ENCODE assay signal across 9 cellular contexts in genomic region chr7:45088821-45089313, GRCh38. TPM values are rescaled to one million over a fixed set of nuclear protein-coding genes. Genes with fewer than 3 reads are reported as not detected.
DNase-seq lines count a peak whose midpoint lies in the region; ATAC-seq and TF ChIP-seq lines count a peak whose summit lies in the region.
"Had no signal": no experiment of that assay in that cellular context is flagged by ENCODE, and none has a peak within 500 bp of the region (broad histone marks: within the 10 kb centered on the region; RNA-seq: fewer than 3 reads in every experiment).

NACAD (minus strand) TSS chr7:45088969; CDS start chr7:45088894, 75 bp downstream.

- H3K36me3 ChIP-seq in RWPE2 (ENCODE audit: low read depth) (no peaks in the 10 kb centered on the region), ectodermal cell (ENCODE audit: control insufficient read depth, insufficient read depth, low read length) (no peaks in the 10 kb centered on the region), lower lobe of right lung (no peaks in the 10 kb centered on the region)

- H3K27me3 ChIP-seq in RWPE2 (ENCODE audit: insufficient read depth, poor library complexity, severe bottlenecking) = no peaks in the 10 kb centered on the region
- peaks cover 31% of the 10 kb centered on the region for H3K27me3 ChIP-seq in ectodermal cell (ENCODE audit: control insufficient read depth, insufficient read depth, low read length, poor library complexity, severe bottlenecking)
- H3K27me3 ChIP-seq in lower lobe of right lung (ENCODE audit: low read depth) = peaks cover 11% of the 10 kb centered on the region

- ATAC-seq in RWPE2 (ENCODE audit: low read depth) = peak; percentile 48
- peak; percentile 77 to 91 for ATAC-seq in lower lobe of right lung

- H3K27ac ChIP-seq in RWPE2 (ENCODE audit: poor library complexity, severe bottlenecking) (no peak within 1 kb of the TSS), ectodermal cell (ENCODE audit: insufficient read depth, low read depth, low read length, poor library complexity, severe bottlenecking) (no peak within 1 kb of the TSS), lower lobe of right lung (peak within 1 kb of the TSS; percentile 41), substantia nigra (ENCODE audit: low read depth, low read length, poor library complexity, severe bottlenecking) (peak within 1 kb of the TSS; percentile 100)
- H3K27ac ChIP-seq: C4-2B had no signal

- TF ChIP-seq CTCF in RWPE2 (IDR thresholded peaks at IDR 0.05; ENCODE audit: poor library complexity, severe bottlenecking) (no peak), lower lobe of right lung (IDR thresholded peaks at IDR 0.05) (no peak)

- H3K4me1 ChIP-seq in RWPE2 (ENCODE audit: insufficient read depth, poor library complexity, severe bottlenecking) (peaks cover 5% of the 10 kb centered on the region), ectodermal cell (ENCODE audit: control insufficient read depth, insufficient read depth, low read length) (no peaks in the 10 kb centered on the region), lower lobe of right lung (peaks cover 14% of the 10 kb centered on the region)

- H3K4me3 ChIP-seq in RWPE2 (ENCODE audit: severe bottlenecking) (peak within 1 kb of the TSS; percentile 41), ectodermal cell (ENCODE audit: insufficient read depth, low read depth, low read length) (peak within 1 kb of the TSS; percentile 54), lower lobe of right lung (peak within 1 kb of the TSS; percentile 60)

- 0 to 1% methylated on average over 50 of the region's 50 CpGs for WGBS in ectodermal cell, 2 experiments

- intact Hi-C loops in lower lobe of right lung (cut with DNase I) = no loop called here

- H3K9me3 ChIP-seq in RWPE2 (ENCODE audit: severe bottlenecking) = no peaks in the 10 kb centered on the region
- no peaks in the 10 kb centered on the region for H3K9me3 ChIP-seq in ectodermal cell (ENCODE audit: control insufficient read depth, low read length)
- H3K9me3 ChIP-seq in lower lobe of right lung = no peaks in the 10 kb centered on the region

- DNase-seq in NCI-H1105 (lab: John Stamatoyannopoulos, UW) = peak; percentile 75
- no peak for DNase-seq in NCI-H1105 treated with DMSO at 0.1 percent for 48 hours (lab: John Stamatoyannopoulos, UW)
- DNase-seq in RWPE2 (ENCODE audit: low spot score) = no peak
- no peak for DNase-seq in lower lobe of right lung
- peak; percentile 71 to 99 (median 93) for DNase-seq in substantia nigra (lab: John Stamatoyannopoulos, UW)
- no peak for DNase-seq in SW 1271 (lab: John Stamatoyannopoulos, UW)
- DNase-seq in mucosa of gallbladder (ENCODE audit: low spot score) = no peak

RNA-seq across cellular contexts. Expression of gene NACAD, which starts in this region (rescaled TPM):
- polyA plus RNA-seq in ectodermal cell (2013, experiment 1 of 4) = 8.1 TPM
- polyA plus RNA-seq in ectodermal cell (2013, experiment 2 of 4) = 8.0 TPM
- 6.1 TPM for polyA plus RNA-seq in ectodermal cell (2013, experiment 3 of 4)
- 7.4 TPM for polyA plus RNA-seq in ectodermal cell (2013, experiment 4 of 4)
- total RNA-seq in lower lobe of right lung = 2.5 TPM
- total RNA-seq in mucosa of gallbladder = 4.9 TPM

Comparison
In these comparisons a context has a peak if more than half of its experiments do, and no peak if none do; other contexts are left out.
1. DNase-seq: peak in NCI-H1105 (single experiment) and substantia nigra (49 of 49); none in NCI-H1105 treated with DMSO at 0.1 percent for 48 hours (single experiment), RWPE2 (single experiment), lower lobe of right lung (single experiment), SW 1271 (0 of 2) and mucosa of gallbladder (single experiment).
2. H3K27ac ChIP-seq: peak in lower lobe of right lung (single experiment) and substantia nigra (single experiment); none in RWPE2 (single experiment) and ectodermal cell (single experiment).
3. Peak in every context shown above with its lines, with median percentiles within 50 percentile points of each other: H3K4me3 ChIP-seq.